Comparison of ENCODE assay signal across 13 cellular contexts in genomic region chr5:83401122-83401620, GRCh38.
A peak's percentile ranks its signal among the peaks of the same experiment; 100 is the strongest.
DNase-seq lines count a peak whose midpoint lies in the region; ATAC-seq, FAIRE-seq and TF ChIP-seq lines count a peak whose summit lies in the region.
"Had no signal": no experiment of that assay in that cellular context is flagged by ENCODE, and none has a peak within 500 bp of the region (broad histone marks: within the 10 kb centered on the region; RNA-seq: fewer than 3 reads in every experiment).

No MANE protein-coding gene starts in this region.

- no peaks in the 10 kb centered on the region for H3K79me2 ChIP-seq in fibroblast of lung (ENCODE audit: control insufficient read depth, insufficient read depth, low read length)

- WGBS in IMR-90 (ENCODE audit: extremely low coverage in 2 of 2, insufficient read length in 1 of 2), 2 experiments: 20% methylated on average over 1 of the region's 3 CpGs; no CpG with 5 or more reads in 1 of the 2 experiments
- WGBS in pancreas, 2 donors: 67 to 71% methylated on average over 3 of the region's 3 CpGs

- H3K36me3 ChIP-seq in IMR-90 (ENCODE audit: control insufficient read depth, insufficient read depth, low read length) (no peaks in the 10 kb centered on the region), fibroblast of lung (ENCODE audit: control insufficient read depth, insufficient read depth, low read length) (no peaks in the 10 kb centered on the region), pancreas (no peaks in the 10 kb centered on the region), MG63 (no peaks in the 10 kb centered on the region)

- H3K79me1 ChIP-seq in IMR-90 (ENCODE audit: low read depth in 1 of 2, low read length in 2 of 2): no peaks in the 10 kb centered on the region

- no peak overlapping the region for H3K4me3 ChIP-seq in IMR-90 (ENCODE audit: insufficient read depth, low read depth, low read length)
- no peak overlapping the region for H3K4me3 ChIP-seq in fibroblast of lung (replicated peaks in 1 of 4; ENCODE audit: control extremely low read depth in 1 of 4, insufficient read depth in 1 of 4, low read depth in 3 of 4, low read length in 4 of 4)
- H3K4me3 ChIP-seq in pancreas: no peak overlapping the region
- no peak overlapping the region for H3K4me3 ChIP-seq in MG63

- no peak for FAIRE-seq in pancreas (lab: Jason Lieb, UNC)

- no peak overlapping the region for H2BK15ac ChIP-seq in IMR-90 (ENCODE audit: low read depth, low read length)

- H3K9me3 Mint-ChIP-seq in T-cell: no peaks in the 10 kb centered on the region

- H4K8ac ChIP-seq in IMR-90 (ENCODE audit: low read depth in 2 of 2, low read length in 2 of 2): peak overlapping the region in 1 of 2 experiments; percentile 12; a peak in 1 of 4 replicates

- H4K20me1 ChIP-seq in IMR-90 (ENCODE audit: insufficient read depth, low read length) (no peaks in the 10 kb centered on the region), fibroblast of lung (ENCODE audit: control insufficient read depth, extremely low read depth, insufficient read depth, low read length) (no peaks in the 10 kb centered on the region)

- no peak overlapping the region for H4K5ac ChIP-seq in IMR-90 (ENCODE audit: low read depth, low read length)

- no peak overlapping the region for H3K27ac Mint-ChIP-seq in T-cell
- H3K27ac Mint-ChIP-seq: CD4-positive, CD25-positive, alpha-beta regulatory T cell had no signal

- no peak for TF ChIP-seq RAD21 in IMR-90 (IDR thresholded peaks at IDR 0.05; ENCODE audit: low read length)

- H3K4me1 ChIP-seq in IMR-90 (ENCODE audit: control insufficient read depth, insufficient read depth, low read length): peaks cover 2% of the 10 kb centered on the region
- H3K4me1 ChIP-seq in fibroblast of lung (ENCODE audit: control insufficient read depth, extremely low read depth, insufficient read depth, low read length): no peaks in the 10 kb centered on the region
- peaks cover 0 to 12% (median 7%) of the 10 kb centered on the region in 3 donors for H3K4me1 ChIP-seq in pancreas
- H3K4me1 ChIP-seq: foreskin keratinocyte had no signal

- POLR2A ChIA-PET in IMR-90 (lab: Charles Lee; ENCODE audit: unreplicated experiment) (no interaction called here), T-cell (lab: Charles Lee) (no interaction called here)

- CTCF ChIA-PET in IMR-90 (lab: Yijun Ruan, JAX): no interaction called here
- CTCF ChIA-PET in T-cell (lab: Charles Lee): no interaction called here

- H3K9ac ChIP-seq in IMR-90 (ENCODE audit: low read depth, low read length) (no peak overlapping the region), fibroblast of lung (ENCODE audit: insufficient read depth, low read length) (no peak overlapping the region)

- no peaks in the 10 kb centered on the region for H3K36me3 Mint-ChIP-seq in T-cell
- H3K36me3 Mint-ChIP-seq: CD4-positive, CD25-positive, alpha-beta regulatory T cell had no signal

- H3K9me1 ChIP-seq in IMR-90 (ENCODE audit: insufficient read depth, low read length): no peaks in the 10 kb centered on the region

- H3K27me3 Mint-ChIP-seq in T-cell: no peaks in the 10 kb centered on the region

- DNase-seq in IMR-90 (peak; percentile 10), fibroblast of lung (ENCODE audit: low read depth in 2 of 2) (no peak), substantia nigra (lab: John Stamatoyannopoulos, UW) (no peak), T-cell (no peak), pancreas (no peak), MG63 (no peak)
- DNase-seq: activated CD4-positive, CD25-positive, alpha-beta regulatory T cell; activated effector memory CD4-positive, alpha-beta T cell treated with Interleukin-2 at 50 U/mL for 16 hours; CD4-positive, CD25-positive, alpha-beta regulatory T cell; foreskin keratinocyte had no signal

- peaks cover 0 to 3% (median 0%) of the 10 kb centered on the region in 3 donors for H3K4me1 Mint-ChIP-seq in T-cell

- H3K4me2 ChIP-seq in IMR-90 (ENCODE audit: low read depth, low read length) (no peak overlapping the region), fibroblast of lung (ENCODE audit: extremely low read depth, insufficient read depth, low read length) (no peak overlapping the region)

- ATAC-seq in GM18511 (IDR thresholded peaks at IDR 0.05; ENCODE audit: unreplicated experiment): peak; percentile 71
- peak; percentile 56 for ATAC-seq in GM21825 (IDR thresholded peaks at IDR 0.05; ENCODE audit: unreplicated experiment)
- no peak for ATAC-seq in IMR-90 (ENCODE audit: low read depth)
- no peak for ATAC-seq in T-cell (replicated peaks in 1 of 4)
- ATAC-seq in pancreas: no peak
- ATAC-seq: foreskin keratinocyte, HCT116 had no signal

- no peak for TF ChIP-seq POLR2A in IMR-90 (IDR thresholded peaks at IDR 0.05; ENCODE audit: low read depth, low read length)

- H3K18ac ChIP-seq in IMR-90 (ENCODE audit: low read depth, low read length): no peak overlapping the region; the same call in 1 of the 2 replicates

- H2BK120ac ChIP-seq in IMR-90 (ENCODE audit: low read depth, low read length): no peak overlapping the region

- H2BK20ac ChIP-seq in IMR-90 (ENCODE audit: low read depth, low read length): no peak overlapping the region

- H3K27me3 ChIP-seq in IMR-90 (ENCODE audit: control insufficient read depth, insufficient read depth, low read length) (no peaks in the 10 kb centered on the region), fibroblast of lung (ENCODE audit: control insufficient read depth, insufficient read depth, low read length) (no peaks in the 10 kb centered on the region), pancreas (no peaks in the 10 kb centered on the region), MG63 (no peaks in the 10 kb centered on the region)
- H3K27me3 ChIP-seq: foreskin keratinocyte had no signal

- H4K91ac ChIP-seq in IMR-90 (ENCODE audit: insufficient read depth, low read depth, low read length): no peak overlapping the region

- no peak overlapping the region for H3K4me3 Mint-ChIP-seq in T-cell
- H3K4me3 Mint-ChIP-seq: CD4-positive, CD25-positive, alpha-beta regulatory T cell had no signal

- in situ Hi-C loops in IMR-90 (cut with MboI; ENCODE audit: low sequenced_read_pairs): no loop called here

- no TSS peak for BruUV-seq in IMR-90 (replicated peaks; lab: Mats Ljungman, UMichigan)

- H3K27ac ChIP-seq in IMR-90 (ENCODE audit: insufficient read depth, low read length) (no peak overlapping the region), fibroblast of lung (ENCODE audit: insufficient read depth, low read length) (no peak overlapping the region), substantia nigra (ENCODE audit: low read depth, low read length, poor library complexity, severe bottlenecking) (no peak overlapping the region), pancreas (no peak overlapping the region)
- H3K27ac ChIP-seq: foreskin keratinocyte had no signal

- peak overlapping the region; percentile 29 for H2BK5ac ChIP-seq in IMR-90 (ENCODE audit: low read depth, low read length, poor library complexity, severe bottlenecking)

- H2AFZ ChIP-seq in IMR-90 (replicated peaks; ENCODE audit: low read length, poor library complexity) (peak overlapping the region; percentile 47), fibroblast of lung (ENCODE audit: low read length) (peak overlapping the region; percentile 3)

- no peaks in the 10 kb centered on the region for H3K9me3 ChIP-seq in IMR-90 (ENCODE audit: control insufficient read depth, insufficient read depth, low read length)
- H3K9me3 ChIP-seq in fibroblast of lung (ENCODE audit: control insufficient read depth, insufficient read depth, low read depth, low read length): no peaks in the 10 kb centered on the region
- no peaks in the 10 kb centered on the region for H3K9me3 ChIP-seq in pancreas
- H3K9me3 ChIP-seq in MG63: no peaks in the 10 kb centered on the region

- H3K4ac ChIP-seq in IMR-90 (ENCODE audit: low read depth, low read length): no peak overlapping the region

- H3K14ac ChIP-seq in IMR-90 (replicated peaks; ENCODE audit: low read depth, low read length): no peak overlapping the region; the same call in 1 of the 2 replicates

- no peak for TF ChIP-seq CTCF in IMR-90 (conservative IDR thresholded peaks at IDR 0.05; ENCODE audit: low read depth, low read length)
- TF ChIP-seq CTCF in fibroblast of lung (conservative IDR thresholded peaks at IDR 0.05 in 1 of 2, IDR thresholded peaks at IDR 0.05 in 1 of 2; ENCODE audit: low read depth in 1 of 2, low read length in 2 of 2): no peak
- no peak for TF ChIP-seq CTCF in pancreas (IDR thresholded peaks at IDR 0.05)

- dilution Hi-C loops in IMR-90 (cut with HindIII; ENCODE audit: low sequenced_read_pairs, unreplicated experiment): no loop called here

- H3K23ac ChIP-seq in IMR-90 (ENCODE audit: low read depth, low read length): no peak overlapping the region

- H3K56ac ChIP-seq in IMR-90 (ENCODE audit: extremely low read depth, insufficient read depth, low read length): no peak overlapping the region

- H2AK9ac ChIP-seq in IMR-90 (replicated peaks; ENCODE audit: low read depth, low read length, poor library complexity): no peak overlapping the region

- H2AK5ac ChIP-seq in IMR-90 (ENCODE audit: low read depth, low read length): no peak overlapping the region

- intact Hi-C loops in IMR-90 (cut with micrococcal nuclease) (no loop called here), pancreas (cut with DNase I) (no loop called here)

TF ChIP-seq in IMR-90, 13 proteins besides CTCF, POLR2A, EP300 and RAD21 (continues in another document):
- TF ChIP-seq USF2 (IDR thresholded peaks at IDR 0.05; ENCODE audit: low read depth, low read length) (no peak), CEBPB (IDR thresholded peaks at IDR 0.05; ENCODE audit: low read depth, low read length) (no peak), ELK1 (IDR thresholded peaks at IDR 0.05; ENCODE audit: borderline replicate concordance, low read depth, low read length) (no peak), BHLHE40 (IDR thresholded peaks at IDR 0.05; ENCODE audit: low read depth, low read length) (no peak), MXI1 (IDR thresholded peaks at IDR 0.05; ENCODE audit: borderline replicate concordance, low read depth, low read length) (no peak), FOS (IDR thresholded peaks at IDR 0.05; ENCODE audit: low read depth, low read length) (no peak), CHD1 (IDR thresholded peaks at IDR 0.05; ENCODE audit: low read depth, low read length) (no peak)

Comparison
In these comparisons a context has a peak if more than half of its experiments do, and no peak if none do; other contexts are left out.
1. ATAC-seq: peak in GM18511 (single experiment) and GM21825 (single experiment); none in IMR-90 (single experiment), T-cell (0 of 4) and pancreas (0 of 4).